In the genomic region with DNA sequence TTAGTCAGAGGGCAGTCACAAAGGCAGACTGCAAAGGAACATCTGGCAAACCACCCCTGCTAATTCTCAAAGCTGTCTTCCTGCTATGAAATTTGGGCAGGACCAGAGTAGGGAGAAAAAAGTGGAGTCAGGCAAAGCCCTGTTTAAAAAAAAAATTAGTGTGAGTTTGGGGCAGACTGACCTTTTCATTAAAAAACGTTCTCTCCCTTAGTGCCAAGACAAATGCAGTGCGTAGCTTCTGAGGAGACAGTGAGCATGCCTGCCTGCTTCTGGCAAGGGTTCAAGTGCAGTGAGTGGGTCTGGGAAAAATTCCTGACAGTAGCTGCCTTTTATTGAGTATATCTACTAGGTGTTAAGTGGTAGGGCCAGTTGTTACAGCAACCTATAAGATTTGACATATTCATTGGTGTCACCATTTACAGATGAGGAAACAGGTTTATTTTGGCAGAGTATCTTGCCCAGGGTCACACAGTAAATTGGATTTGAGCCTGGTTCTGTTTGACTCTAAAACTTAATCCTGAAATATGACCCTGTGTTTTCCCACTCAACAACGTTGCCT, we compare ENCODE assay signal across 12 cellular contexts.
A peak's percentile ranks its signal among the peaks of the same experiment; 100 is the strongest.
DNase-seq lines count a peak whose midpoint lies in the region; ATAC-seq and TF ChIP-seq lines count a peak whose summit lies in the region.
"Had no signal": no experiment of that assay in that cellular context is flagged by ENCODE, and none has a peak within 500 bp of the region (broad histone marks: within the 10 kb centered on the region; RNA-seq: fewer than 3 reads in every experiment).

No MANE protein-coding gene starts in this region.

- no peak for TF ChIP-seq EP300 in esophagus muscularis mucosa (IDR thresholded peaks at IDR 0.05)

- no peak for TF ChIP-seq POLR2A in esophagus muscularis mucosa (IDR thresholded peaks at IDR 0.05; ENCODE audit: low read depth)

- H3K27me3 ChIP-seq in esophagus muscularis mucosa, result no peaks in the 10 kb centered on the region

- H3K36me3 ChIP-seq in esophagus muscularis mucosa, result peaks cover 0 to 15% (median 2%) of the 10 kb centered on the region in 4 donors
- H3K36me3 ChIP-seq: WERI-Rb-1 had no signal

- intact Hi-C loops in esophagus muscularis mucosa (cut with DNase I), result no loop called here

- no peaks in the 10 kb centered on the region for H3K9me3 ChIP-seq in esophagus muscularis mucosa

- peak overlapping the region in 3 of 4 donors; percentile 4 to 49 (median 20) for H3K27ac ChIP-seq in esophagus muscularis mucosa (replicated peaks in 1 of 4)
- H3K27ac ChIP-seq: WERI-Rb-1 had no signal

- ATAC-seq in HG02938 (IDR thresholded peaks at IDR 0.05; ENCODE audit: unreplicated experiment), result no peak

- peaks cover 11 to 45% (median 33%) of the 10 kb centered on the region in 4 donors for H3K4me1 ChIP-seq in esophagus muscularis mucosa

- H3K4me3 ChIP-seq in esophagus muscularis mucosa, result no peak overlapping the region
- H3K4me3 ChIP-seq in skeletal muscle cell (ENCODE audit: low read depth, low read length), result no peak overlapping the region

- DNase-seq in DMS 273 (lab: John Stamatoyannopoulos, UW; ENCODE audit: unreplicated experiment) (peak; percentile 63), DMS 273 treated with DMSO at 0.1 percent for 48 hours (lab: John Stamatoyannopoulos, UW) (no peak), NCI-H446 (lab: John Stamatoyannopoulos, UW) (peak; percentile 65 to 68), esophagus muscularis mucosa (ENCODE audit: extremely low spot score) (no peak), skeletal muscle cell (ENCODE audit: low read depth) (peak; percentile 64), KBM-7 (no peak), GOT3 (lab: John Stamatoyannopoulos, UW) (no peak)
- DNase-seq: 8988T; activated naive CD8-positive, alpha-beta T cell treated with anti-CD3 and anti-CD28 coated beads for 36 hours; hippocampal formation; WERI-Rb-1 had no signal

- no peak for TF ChIP-seq CTCF in esophagus muscularis mucosa (IDR thresholded peaks at IDR 0.05)

- WGBS in esophagus muscularis mucosa, result 28% methylated on average over 3 of the region's 3 CpGs

- in situ Hi-C loops in KBM-7 (cut with MboI; ENCODE audit: low pct_unique_long_range_greater_than_20kb, low sequenced_read_pairs), result no loop called here

Comparison
In these comparisons a context has a peak if more than half of its experiments do, and no peak if none do; other contexts are left out.
1. DNase-seq: peak in DMS 273 (single experiment), NCI-H446 (2 of 2) and skeletal muscle cell (single experiment); none in DMS 273 treated with DMSO at 0.1 percent for 48 hours (single experiment), esophagus muscularis mucosa (single experiment), KBM-7 (single experiment) and GOT3 (single experiment).